ENCODE assay signal across 26 cellular contexts in the genomic region with DNA sequence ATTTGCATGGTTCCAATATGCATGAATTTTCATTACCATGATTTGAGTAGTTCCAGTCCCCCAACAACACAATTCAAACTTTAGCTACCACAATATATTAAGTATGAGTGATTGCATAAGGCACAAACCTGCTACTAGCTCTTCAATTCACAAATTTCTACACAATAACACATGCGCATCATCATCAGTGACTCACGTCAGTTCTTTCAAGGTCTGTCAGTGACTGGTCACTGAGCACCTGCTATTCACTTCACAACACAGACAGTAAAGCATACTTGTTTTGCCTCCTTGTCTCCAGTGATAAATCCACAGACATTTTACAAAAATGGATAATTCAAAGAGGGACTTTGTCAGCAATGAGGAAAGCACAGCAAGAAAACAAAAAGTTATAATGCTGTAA.
DNase-seq lines count a peak whose midpoint lies in the region; ATAC-seq and TF ChIP-seq lines count a peak whose summit lies in the region.
"Had no signal": no experiment of that assay in that cellular context is flagged by ENCODE, and none has a peak within 500 bp of the region (broad histone marks: within the 10 kb centered on the region; RNA-seq: fewer than 3 reads in every experiment).

No MANE protein-coding gene starts in this region.

- no peaks in the 10 kb centered on the region for H3F3A ChIP-seq in PC-3 (ENCODE audit: low read length, unreplicated experiment)

- no peak overlapping the region for H3K23ac ChIP-seq in H9 (ENCODE audit: insufficient read length, low read depth, low read length)

- H3K9me3 ChIP-seq in H9 (ENCODE audit: control insufficient read depth, low read depth, low read length) = no peaks in the 10 kb centered on the region
- H3K9me3 ChIP-seq in PC-3 (ENCODE audit: low read length) = no peaks in the 10 kb centered on the region
- no peaks in the 10 kb centered on the region for H3K9me3 ChIP-seq in esophagus muscularis mucosa
- H3K9me3 ChIP-seq: ascending aorta, right lobe of liver, tibial artery had no signal

- H3K56ac ChIP-seq in H9 (ENCODE audit: insufficient read length, low read depth, low read length) = no peak overlapping the region

- H3K9ac ChIP-seq in H9 (ENCODE audit: extremely low read depth, insufficient read length, low read length) (no peak overlapping the region), PC-3 (ENCODE audit: low read length) (no peak overlapping the region)
- H3K9ac ChIP-seq: parathyroid adenoma had no signal

- intact Hi-C loops in PC-3 (cut with micrococcal nuclease) (no loop called here), esophagus muscularis mucosa (cut with DNase I) (loop anchor here (5.0 kb wide), 1 partner anchor 429 kb away; no protein-coding TSS in a partner anchor)

- H2BK15ac ChIP-seq in H9 (ENCODE audit: low read depth, low read length) = no peak overlapping the region

- H4K5ac ChIP-seq in H9 (ENCODE audit: insufficient read length, low read depth, low read length) = no peak overlapping the region

- peaks cover 4% of the 10 kb centered on the region for H3K23me2 ChIP-seq in H9 (ENCODE audit: insufficient read length, low read depth, low read length, poor library complexity, severe bottlenecking)

- H3K4ac ChIP-seq in H9 (ENCODE audit: low read depth, low read length) = no peak overlapping the region

- no peaks in the 10 kb centered on the region for H3K36me3 Mint-ChIP-seq in H9 (ENCODE audit: insufficient read depth in 1 of 3, low read depth in 3 of 3)
- H3K36me3 Mint-ChIP-seq: activated naive CD4-positive, alpha-beta T cell treated with anti-CD3 and anti-CD28 coated beads, Interleukin-2, amount 50 U/mL, for 24 hours; immature natural killer cell had no signal

- H3K27me3 Mint-ChIP-seq in H9 (ENCODE audit: low read depth) = no peaks in the 10 kb centered on the region

- no peak overlapping the region for H4K8ac ChIP-seq in H9 (replicated peaks; ENCODE audit: insufficient read length, low read depth, low read length)

- H3K14ac ChIP-seq in H9 (ENCODE audit: insufficient read depth, low read length) = no peak overlapping the region

- POLR2A ChIA-PET in PC-3 (lab: Charles Lee; ENCODE audit: unreplicated experiment) = no interaction called here

- H3K36me3 ChIP-seq in PC-3 (ENCODE audit: low read depth, low read length) (no peaks in the 10 kb centered on the region), esophagus muscularis mucosa (no peaks in the 10 kb centered on the region)
- H3K36me3 ChIP-seq: ascending aorta, right lobe of liver, tibial artery had no signal

- TF ChIP-seq CTCF in H9 (conservative IDR thresholded peaks at IDR 0.05) = no peak
- no peak for TF ChIP-seq CTCF in PC-3 (conservative IDR thresholded peaks at IDR 0.05; ENCODE audit: low read depth, low read length)
- TF ChIP-seq CTCF in epithelial cell of esophagus (IDR thresholded peaks at IDR 0.05; ENCODE audit: insufficient read depth, low read depth, low read length, missing control alignments) = no peak
- no peak for TF ChIP-seq CTCF in esophagus muscularis mucosa (IDR thresholded peaks at IDR 0.05)

- H3K27me3 ChIP-seq in H9 (ENCODE audit: insufficient read depth, low read length) (no peaks in the 10 kb centered on the region), PC-3 (ENCODE audit: low read length) (peaks cover 8% of the 10 kb centered on the region; the same call in 1 of the 2 replicates), esophagus muscularis mucosa (no peaks in the 10 kb centered on the region)
- H3K27me3 ChIP-seq: ascending aorta, right lobe of liver, tibial artery had no signal

- peaks cover 55 to 57% of the 10 kb centered on the region in 2 experiments for H3K4me1 Mint-ChIP-seq in H9

- CTCF ChIA-PET in PC-3 (lab: Charles Lee) = no interaction called here

- DNase-seq in H9 (no peak), PC-3 (peak; percentile 35), epithelial cell of esophagus (ENCODE audit: low read depth) (peak; percentile 58), renal cortical epithelial cell (ENCODE audit: low read depth) (peak; percentile 44), esophagus muscularis mucosa (ENCODE audit: extremely low spot score) (no peak), SHP77 (lab: John Stamatoyannopoulos, UW) (no peak)
- DNase-seq: activated CD4-positive, alpha-beta T cell treated with anti-CD3 and anti-CD28 coated beads, Interleukin-2, amount 50 U/mL, for 4 hours; activated CD4-positive, CD25-positive, alpha-beta regulatory T cell; GDM1; GOT3; hippocampal formation; immature natural killer cell; MV-4-11; NCI-H2171 treated with DMSO at 0.1 percent for 48 hours; NCI-H774; right lobe of liver; T1000; tibial artery had no signal

- no peak overlapping the region for H3T11ph ChIP-seq in H9 (ENCODE audit: low read length)

- BruUV-seq in PC-3 (replicated peaks; lab: Mats Ljungman, UMichigan) = no TSS peak

- TF ChIP-seq POLR2A in esophagus muscularis mucosa (IDR thresholded peaks at IDR 0.05; ENCODE audit: low read depth) = no peak

- ATAC-seq in PC-3 (no peak), GM18502 (IDR thresholded peaks at IDR 0.05; ENCODE audit: poor library complexity, unreplicated experiment) (no peak)
- ATAC-seq: right lobe of liver had no signal

- H3K4me3 ChIP-seq in PC-3 (ENCODE audit: low read length) (no peak overlapping the region), epithelial cell of esophagus (ENCODE audit: low read length) (no peak overlapping the region), esophagus muscularis mucosa (no peak overlapping the region)
- H3K4me3 ChIP-seq: ascending aorta, right lobe of liver, tibial artery had no signal

- H3K9me3 Mint-ChIP-seq in H9 = no peaks in the 10 kb centered on the region
- H3K9me3 Mint-ChIP-seq: activated naive CD4-positive, alpha-beta T cell treated with anti-CD3 and anti-CD28 coated beads, Interleukin-2, amount 50 U/mL, for 24 hours; activated T-helper 1 cell treated with anti-CD3 and anti-CD28 coated beads, Interleukin-12 subunit alpha, Interleukin-12 subunit beta, Interleukin-2, Interleukin-4 antibody, amounts not matched to agents 30 ng/mL and 10 ng/mL and 1 ng/mL, durations not matched to agents 14 hours and 24 hours and 36 hours; neural crest cell; stimulated activated naive CD8-positive, alpha-beta T cell treated with anti-CD3 and anti-CD28 coated beads, Interleukin-15, Interleukin-2, amounts not matched to agents 100 ng/mL and 50 ng/mL, for 24 hours had no signal

- H2AK5ac ChIP-seq in H9 (ENCODE audit: insufficient read length, low read length) = peak overlapping the region; percentile 56

- H3K27ac ChIP-seq in H9 (ENCODE audit: insufficient read length, low read depth, low read length) = no peak overlapping the region
- H3K27ac ChIP-seq in PC-3 (ENCODE audit: low read length) = no peak overlapping the region
- no peak overlapping the region for H3K27ac ChIP-seq in esophagus muscularis mucosa (replicated peaks in 1 of 4)
- H3K27ac ChIP-seq: ascending aorta, epithelial cell of prostate, parathyroid adenoma, right lobe of liver, tibial artery had no signal

- H3K79me2 ChIP-seq in H9 (ENCODE audit: insufficient read depth, low read length) = no peaks in the 10 kb centered on the region
- no peaks in the 10 kb centered on the region for H3K79me2 ChIP-seq in PC-3 (ENCODE audit: low read length)
- H3K79me2 ChIP-seq: parathyroid adenoma had no signal

- H3K4me1 ChIP-seq in H9 (ENCODE audit: insufficient read depth, low read length) = peaks cover 10% of the 10 kb centered on the region
- H3K4me1 ChIP-seq in PC-3 (ENCODE audit: insufficient read depth, low read length) = no peaks in the 10 kb centered on the region
- peaks cover 10 to 23% (median 21%) of the 10 kb centered on the region in 4 donors for H3K4me1 ChIP-seq in esophagus muscularis mucosa
- H3K4me1 ChIP-seq: parathyroid adenoma had no signal

- no CpG with 5 or more reads among the region's 2 CpGs for WGBS in H9 (ENCODE audit: extremely low coverage, insufficient read length, low lambda C conversion rate)
- 94% methylated on average over 2 of the region's 2 CpGs for WGBS in esophagus muscularis mucosa

- H4K20me1 ChIP-seq in H9 (ENCODE audit: control insufficient read depth, insufficient read depth, insufficient read length) (peaks cover 2% of the 10 kb centered on the region), PC-3 (ENCODE audit: low read length) (no peaks in the 10 kb centered on the region)

- no peak overlapping the region; a peak in 1 of 5 replicates for H3K4me3 Mint-ChIP-seq in H9
- H3K4me3 Mint-ChIP-seq: activated naive CD4-positive, alpha-beta T cell treated with anti-CD3 and anti-CD28 coated beads, Interleukin-2, amount 50 U/mL, for 24 hours; activated T-helper 1 cell treated with anti-CD3 and anti-CD28 coated beads, Interleukin-12 subunit alpha, Interleukin-12 subunit beta, Interleukin-2, Interleukin-4 antibody, amounts not matched to agents 30 ng/mL and 10 ng/mL and 1 ng/mL, durations not matched to agents 14 hours and 24 hours and 36 hours; immature natural killer cell; neural crest cell; stimulated activated naive CD8-positive, alpha-beta T cell treated with anti-CD3 and anti-CD28 coated beads, Interleukin-15, Interleukin-2, amounts not matched to agents 100 ng/mL and 50 ng/mL, for 24 hours had no signal

- H3K18ac ChIP-seq in H9 (ENCODE audit: insufficient read length, low read depth, low read length) = no peak overlapping the region

- no peaks in the 10 kb centered on the region for H3K79me1 ChIP-seq in H9 (ENCODE audit: insufficient read depth, low read depth, low read length, poor library complexity, severe bottlenecking)

- H2AFZ ChIP-seq in H9 (ENCODE audit: low read length) = no peak overlapping the region
- no peak overlapping the region for H2AFZ ChIP-seq in PC-3 (ENCODE audit: low read length)
- H2AFZ ChIP-seq: parathyroid adenoma had no signal

- H2BK12ac ChIP-seq in H9 (ENCODE audit: insufficient read length, low read depth, low read length) = no peak overlapping the region

- H2BK5ac ChIP-seq in H9 (ENCODE audit: insufficient read length, low read length) = no peak overlapping the region

- no peak overlapping the region for H2BK20ac ChIP-seq in H9 (ENCODE audit: low read depth, low read length, poor library complexity, severe bottlenecking)

- no peak overlapping the region for H3K27ac Mint-ChIP-seq in H9
- H3K27ac Mint-ChIP-seq: activated naive CD4-positive, alpha-beta T cell treated with anti-CD3 and anti-CD28 coated beads, Interleukin-2, amount 50 U/mL, for 24 hours; activated T-helper 1 cell treated with anti-CD3 and anti-CD28 coated beads, Interleukin-12 subunit alpha, Interleukin-12 subunit beta, Interleukin-2, Interleukin-4 antibody, amounts not matched to agents 30 ng/mL and 10 ng/mL and 1 ng/mL, durations not matched to agents 14 hours and 24 hours and 36 hours; immature natural killer cell; stimulated activated naive CD8-positive, alpha-beta T cell treated with anti-CD3 and anti-CD28 coated beads, Interleukin-15, Interleukin-2, amounts not matched to agents 100 ng/mL and 50 ng/mL, for 24 hours had no signal

- TF ChIP-seq EP300 in esophagus muscularis mucosa (IDR thresholded peaks at IDR 0.05) = no peak

- no peak overlapping the region for H4K91ac ChIP-seq in H9 (ENCODE audit: insufficient read length, low read depth, low read length)

- H3K4me2 ChIP-seq in H9 (ENCODE audit: insufficient read depth, insufficient read length, low read length) (no peak overlapping the region), PC-3 (ENCODE audit: low read length) (no peak overlapping the region)

- H3K9me2 ChIP-seq in PC-3 (replicated peaks; ENCODE audit: low read length) = no peaks in the 10 kb centered on the region

- no peak overlapping the region for H2BK120ac ChIP-seq in H9 (ENCODE audit: low read depth, low read length, poor library complexity, severe bottlenecking)

Comparison
In these comparisons a context has a peak if more than half of its experiments do, and no peak if none do; other contexts are left out.
1. DNase-seq: peak in PC-3 (single experiment), epithelial cell of esophagus (single experiment) and renal cortical epithelial cell (single experiment); none in H9 (single experiment), esophagus muscularis mucosa (single experiment) and SHP77 (0 of 2).